8 cellular contexts compared by ENCODE assay signal in genomic region chr12:6937481-6938352, GRCh38. TPM values are rescaled to one million over a fixed set of nuclear protein-coding genes. Genes with fewer than 3 reads are reported as not detected.
DNase-seq lines count a peak whose midpoint lies in the region; ATAC-seq, FAIRE-seq and TF ChIP-seq lines count a peak whose summit lies in the region.

No MANE protein-coding gene starts in this region.

- H2AFZ ChIP-seq in mammary epithelial cell (ENCODE audit: low read depth, low read length), result peak overlapping the region; percentile 35

- intact Hi-C loops in mammary epithelial cell (cut with micrococcal nuclease), result loop anchor here (1.0 kb wide), 3 partner anchors 8 to 68 kb away; no protein-coding TSS in a partner anchor

- dilution Hi-C loops in mammary epithelial cell (cut with HindIII; ENCODE audit: low sequenced_read_pairs), result no loop called here

- ATAC-seq in GM18868 (IDR thresholded peaks at IDR 0.05; ENCODE audit: unreplicated experiment) (peak; percentile 89), HG03108 (IDR thresholded peaks at IDR 0.05; ENCODE audit: unreplicated experiment) (peak; percentile 90)

- peaks cover 81% of the 10 kb centered on the region for H3K36me3 ChIP-seq in WERI-Rb-1
- H3K36me3 ChIP-seq in mammary epithelial cell (ENCODE audit: insufficient read depth, low read length), result peaks cover 14% of the 10 kb centered on the region
- peaks cover 8 to 10% of the 10 kb centered on the region in 2 donors for H3K36me3 ChIP-seq in small intestine (ENCODE audit: control insufficient read depth in 2 of 2, insufficient read depth in 2 of 2, low read length in 2 of 2)

- H3K9ac ChIP-seq in mammary epithelial cell (ENCODE audit: insufficient read depth, low read length), result peak overlapping the region; percentile 19

- CTCF ChIA-PET in AG04450 (lab: Charles Lee), result interaction anchor here (0.7 to 3.6 kb wide), 6 partner anchors 9 to 83 kb away, joined by 3 to 33 read pairs (median 6); no protein-coding TSS in a partner anchor
- CTCF ChIA-PET in mammary epithelial cell (lab: Charles Lee; ENCODE audit: low non-redundant PET), result interaction anchor here (0.7 to 1.1 kb wide), 3 partner anchors 12 to 168 kb away, joined by 3 to 35 read pairs (median 4); no protein-coding TSS in a partner anchor

- no peak for FAIRE-seq in small intestine (lab: Jason Lieb, UNC)

- peak; percentile 93 for TF ChIP-seq CTCF in AG04450 (IDR thresholded peaks at IDR 0.05; ENCODE audit: low read depth, low read length)
- TF ChIP-seq CTCF in WERI-Rb-1 (IDR thresholded peaks at IDR 0.05; ENCODE audit: low read depth, low read length), result peak; percentile 90
- TF ChIP-seq CTCF in mammary epithelial cell (conservative IDR thresholded peaks at IDR 0.05 in 1 of 2, IDR thresholded peaks at IDR 0.05 in 1 of 2; ENCODE audit: extremely low read depth in 1 of 2, insufficient read depth in 1 of 2, low read depth in 1 of 2, low read length in 2 of 2), result peak; percentile 74 to 96

- POLR2A ChIA-PET in AG04450 (lab: Yijun Ruan, JAX), result interaction anchor here (0.6 to 3.2 kb wide), 8 partner anchors 9 to 142 kb away, joined by 3 to 21 read pairs (median 7); partner anchors contain the start of genes ATN1 and SPSB2

- no peaks in the 10 kb centered on the region for H4K20me1 ChIP-seq in mammary epithelial cell (ENCODE audit: insufficient read depth, low read length)

- peak overlapping the region; percentile 91 for H3K4me2 ChIP-seq in mammary epithelial cell (ENCODE audit: insufficient read depth, low read depth, low read length)

- H3K4me3 ChIP-seq in AG04450 (ENCODE audit: low read depth, low read length), result peak overlapping the region; percentile 61
- H3K4me3 ChIP-seq in WERI-Rb-1 (ENCODE audit: low read depth, low read length), result peak overlapping the region; percentile 48
- H3K4me3 ChIP-seq in mammary epithelial cell (replicated peaks in 1 of 3; ENCODE audit: insufficient read depth in 1 of 3, low read depth in 2 of 3, low read length in 3 of 3), result peak overlapping the region; percentile 33 to 59 (median 48)
- peak overlapping the region; percentile 62 to 71 for H3K4me3 ChIP-seq in small intestine (ENCODE audit: low read depth in 1 of 2, low read length in 2 of 2)

- H3K9me3 ChIP-seq in AG04450 (ENCODE audit: control insufficient read depth, insufficient read depth, low read length) (no peaks in the 10 kb centered on the region; the same call in 1 of the 2 replicates), WERI-Rb-1 (ENCODE audit: severe bottlenecking) (no peaks in the 10 kb centered on the region), mammary epithelial cell (replicated peaks; ENCODE audit: insufficient read depth, low read length) (no peaks in the 10 kb centered on the region), small intestine (ENCODE audit: control insufficient read depth, low read depth) (no peaks in the 10 kb centered on the region)

- no peaks in the 10 kb centered on the region for H3K27me3 ChIP-seq in AG04450 (ENCODE audit: control insufficient read depth, insufficient read depth, low read length)
- H3K27me3 ChIP-seq in WERI-Rb-1 (ENCODE audit: insufficient read depth, low read depth, severe bottlenecking), result no peaks in the 10 kb centered on the region
- no peaks in the 10 kb centered on the region for H3K27me3 ChIP-seq in mammary epithelial cell (ENCODE audit: insufficient read depth, low read length)
- no peaks in the 10 kb centered on the region for H3K27me3 ChIP-seq in small intestine (ENCODE audit: control insufficient read depth in 2 of 2, insufficient read depth in 2 of 2, low read length in 2 of 2)

- DNase-seq in AG04450 (ENCODE audit: low read depth, low spot score), result peak; percentile 84
- peak; percentile 70 for DNase-seq in NCI-H2196 treated with DMSO at 0.1 percent for 48 hours (lab: John Stamatoyannopoulos, UW; ENCODE audit: unreplicated experiment)
- DNase-seq in WERI-Rb-1, result peak; percentile 93
- DNase-seq in mammary epithelial cell, result peak; percentile 95
- DNase-seq in iPS-NIHi11 (ENCODE audit: low spot score), result peak; percentile 87
- DNase-seq in small intestine, result peak; percentile 96

- in situ Hi-C loops in mammary epithelial cell (cut with MboI; ENCODE audit: low sequenced_read_pairs in 2 of 2), result no loop called here

- no TSS peak for BruUV-seq in mammary epithelial cell (replicated peaks; lab: Mats Ljungman, UMichigan)

- peaks cover 20% of the 10 kb centered on the region for H3K79me2 ChIP-seq in mammary epithelial cell (ENCODE audit: insufficient read depth, low read length)

- H3K4me1 ChIP-seq in mammary epithelial cell (ENCODE audit: insufficient read depth, low read length), result peaks cover 31% of the 10 kb centered on the region
- H3K4me1 ChIP-seq in small intestine (ENCODE audit: control insufficient read depth in 2 of 2, insufficient read depth in 1 of 2, low read depth in 1 of 2, low read length in 1 of 2), result peaks cover 2 to 4% of the 10 kb centered on the region in 2 donors

- 6% methylated on average over 25 of the region's 80 CpGs for WGBS in mammary epithelial cell (ENCODE audit: low coverage, missing lambda C conversion rate)
- WGBS in small intestine, 3 donors, result 0% methylated on average over 72 to 80 of the region's 80 CpGs

- H3K27ac ChIP-seq in AG04450 (ENCODE audit: low read depth, low read length) (peak overlapping the region; percentile 61), WERI-Rb-1 (peak overlapping the region; percentile 84), mammary epithelial cell (ENCODE audit: insufficient read depth, low read depth, low read length) (peak overlapping the region; percentile 14), small intestine (ENCODE audit: low read depth in 1 of 2, low read length in 1 of 2) (peak overlapping the region; percentile 89 to 95)

RNA-seq across cellular contexts. Expression of gene RNU7-1, which starts 5.9 kb away (rescaled TPM):
- polyA plus RNA-seq in AG04450 (2011; rRNA removed) (not detected in 2 replicates), mammary epithelial cell (not detected), small intestine (not detected)
- not detected in 2 replicates for polyA minus RNA-seq in AG04450 (2011; rRNA and poly(A)+ RNA removed)
- not detected for total RNA-seq in mammary epithelial cell
- not detected for polyA minus RNA-seq in mammary epithelial cell

RNA-seq across cellular contexts. Expression of gene C12orf57, which starts 6.1 kb away (rescaled TPM):
- polyA plus RNA-seq in AG04450 (2011; rRNA removed), result 359 and 425 TPM in 2 replicates
- polyA minus RNA-seq in AG04450 (2011; rRNA and poly(A)+ RNA removed), result 60.0 and 73.9 TPM in 2 replicates
- total RNA-seq in mammary epithelial cell, result 10 to 100 TPM; 31.3 to 61.3 TPM
- polyA plus RNA-seq in mammary epithelial cell, result 128 TPM
- 27.8 TPM for polyA minus RNA-seq in mammary epithelial cell
- 100 to 1,000 TPM; 185 to 379 (median 361) TPM for polyA plus RNA-seq in small intestine

RNA-seq across cellular contexts. Expression of gene ATN1, which starts 10.0 kb away (rescaled TPM):
- polyA plus RNA-seq in AG04450 (2011; rRNA removed), result 11.2 and 21.4 TPM in 2 replicates
- polyA minus RNA-seq in AG04450 (2011; rRNA and poly(A)+ RNA removed), result 16.8 and 19.8 TPM in 2 replicates
- total RNA-seq in mammary epithelial cell, result 10 to 100 TPM; 12.2 to 73.5 TPM
- 10.4 TPM for polyA plus RNA-seq in mammary epithelial cell
- 56.5 TPM for polyA minus RNA-seq in mammary epithelial cell
- polyA plus RNA-seq in small intestine, result 10 to 100 TPM; 34.0 to 50.6 (median 41.8) TPM

RNA-seq across cellular contexts. Expression of gene PTPN6, which starts 13.4 kb away (rescaled TPM):
- polyA plus RNA-seq in AG04450 (2011; rRNA removed) (0.07 and 0.10 TPM in 2 replicates), mammary epithelial cell (16.4 TPM), small intestine (10 to 100 TPM; 40.7 to 81.1 (median 76.7) TPM)
- 0.56 TPM in 1 of 2 replicates, not detected in the other for polyA minus RNA-seq in AG04450 (2011; rRNA and poly(A)+ RNA removed)
- 10 to 100 TPM; 13.0 to 27.0 TPM for total RNA-seq in mammary epithelial cell
- 8.0 TPM for polyA minus RNA-seq in mammary epithelial cell

RNA-seq across cellular contexts. Expression of gene ENO2, which starts 23.3 kb away (rescaled TPM):
- 25.4 and 27.5 TPM in 2 replicates for polyA plus RNA-seq in AG04450 (2011; rRNA removed)
- polyA minus RNA-seq in AG04450 (2011; rRNA and poly(A)+ RNA removed), result 18.9 and 19.3 TPM in 2 replicates
- 1 to 10 TPM; 1.7 to 7.5 TPM for total RNA-seq in mammary epithelial cell
- 8.3 TPM for polyA plus RNA-seq in mammary epithelial cell
- 62.6 TPM for polyA minus RNA-seq in mammary epithelial cell
- polyA plus RNA-seq in small intestine, result 10 to 100 TPM in 1 of 3 donors, 1 to 10 TPM in 1, under 1 TPM in 1; 0.67 to 19.1 (median 3.0) TPM

Comparison
In these comparisons a context has a peak if more than half of its experiments do, and no peak if none do; other contexts are left out.
1. Peak in every context shown above with its lines: DNase-seq, ATAC-seq, H3K4me3 ChIP-seq and H3K27ac ChIP-seq.
2. H3K27ac ChIP-seq: peak in every context shown above with its lines; median percentile 92 in small intestine; 84 in WERI-Rb-1; 61 in AG04450; 14 in mammary epithelial cell.